Comparison of ENCODE assay signal across 16 cellular contexts in genomic region chr13:55106509-55106908, GRCh38.
A peak's percentile ranks its signal among the peaks of the same experiment; 100 is the strongest.
DNase-seq lines count a peak whose midpoint lies in the region; ATAC-seq and TF ChIP-seq lines count a peak whose summit lies in the region.
"Had no signal": no experiment of that assay in that cellular context is flagged by ENCODE, and none has a peak within 500 bp of the region (broad histone marks: within the 10 kb centered on the region; RNA-seq: fewer than 3 reads in every experiment).

No MANE protein-coding gene starts in this region.

- H4K20me1 ChIP-seq in GM23338 (replicated peaks; ENCODE audit: insufficient read depth): no peaks in the 10 kb centered on the region
- H4K20me1 ChIP-seq: BLaER1 treated with 17β-estradiol and CSF1 and Interleukin-3, amounts not matched to agents 10 nM and 100 nM had no signal

- H3K9me3 ChIP-seq in neuron (ENCODE audit: low read length): no peaks in the 10 kb centered on the region
- H3K9me3 ChIP-seq: BE2C; BLaER1 treated with 17β-estradiol and CSF1 and Interleukin-3, amounts not matched to agents 10 nM and 100 nM had no signal

- H3K36me3 ChIP-seq in GM23338 (ENCODE audit: insufficient read depth) (no peaks in the 10 kb centered on the region), neuron (ENCODE audit: insufficient read depth, low read length) (no peaks in the 10 kb centered on the region)
- H3K36me3 ChIP-seq: BE2C; BLaER1 treated with 17β-estradiol and CSF1 and Interleukin-3, amounts not matched to agents 10 nM and 100 nM had no signal

- H3K27ac ChIP-seq in GM23338 (ENCODE audit: low read depth): no peak overlapping the region
- H3K27ac ChIP-seq: BLaER1 treated with 17β-estradiol and CSF1 and Interleukin-3, amounts not matched to agents 10 nM and 100 nM; GM23248 had no signal

- H3K4me1 ChIP-seq in GM23338 (ENCODE audit: insufficient read depth) (no peaks in the 10 kb centered on the region), neuron (ENCODE audit: insufficient read depth, low read length) (no peaks in the 10 kb centered on the region)
- H3K4me1 ChIP-seq: BE2C; BLaER1 treated with 17β-estradiol and CSF1 and Interleukin-3, amounts not matched to agents 10 nM and 100 nM had no signal

- H3K27me3 ChIP-seq in GM23338 (ENCODE audit: insufficient read depth) (no peaks in the 10 kb centered on the region), neuron (ENCODE audit: insufficient read depth, low read length) (no peaks in the 10 kb centered on the region)
- H3K27me3 ChIP-seq: BE2C; BLaER1 treated with 17β-estradiol and CSF1 and Interleukin-3, amounts not matched to agents 10 nM and 100 nM had no signal

- ATAC-seq in GM23338 (no peak), GM21423 (IDR thresholded peaks at IDR 0.05; ENCODE audit: unreplicated experiment) (no peak)
- ATAC-seq: HCT116 had no signal

- no peak for DNase-seq in GM23338 (ENCODE audit: low spot score)
- peak; percentile 9 for DNase-seq in RPMI7951 (ENCODE audit: low read depth)
- no peak for DNase-seq in Ammon's horn (ENCODE audit: low spot score)
- no peak for DNase-seq in hippocampal formation (lab: John Stamatoyannopoulos, UW)
- DNase-seq: BE2C; CD4-positive, alpha-beta T cell; CD8-positive, alpha-beta memory T cell; DMS53; DMS79 treated with DMSO at 0.1 percent for 48 hours; GM23248; H9 had no signal

- H3K27me3 Mint-ChIP-seq in GM23338 (ENCODE audit: insufficient read depth, low read depth, poor library complexity): no peaks in the 10 kb centered on the region
- H3K27me3 Mint-ChIP-seq: CD4-positive, alpha-beta T cell; CD8-positive, alpha-beta memory T cell had no signal

- no peaks in the 10 kb centered on the region for H3K4me1 Mint-ChIP-seq in GM23338
- H3K4me1 Mint-ChIP-seq: CD14-positive monocyte; CD8-positive, alpha-beta memory T cell; H9 had no signal

- H3K4me2 ChIP-seq in GM23338: no peak overlapping the region
- H3K4me2 ChIP-seq: BLaER1 treated with 17β-estradiol and CSF1 and Interleukin-3, amounts not matched to agents 10 nM and 100 nM had no signal

- H2AFZ ChIP-seq in GM23338 (peak overlapping the region; percentile 40; the same call in 1 of the 2 replicates), neuron (ENCODE audit: low read depth, low read length) (peak overlapping the region; percentile 11)
- H2AFZ ChIP-seq: GM23248 had no signal

- H3K9me2 ChIP-seq in GM23338 (ENCODE audit: insufficient read depth): no peaks in the 10 kb centered on the region; the same call in 1 of the 2 replicates

- H3K36me3 Mint-ChIP-seq in GM23338 (ENCODE audit: low read depth): no peaks in the 10 kb centered on the region
- H3K36me3 Mint-ChIP-seq: CD14-positive monocyte; CD8-positive, alpha-beta memory T cell had no signal

- no peaks in the 10 kb centered on the region for H3K9me3 Mint-ChIP-seq in GM23338
- H3K9me3 Mint-ChIP-seq: H9 had no signal

- H3F3A ChIP-seq in GM23338 (replicated peaks; ENCODE audit: low read depth): no peaks in the 10 kb centered on the region

- no peak overlapping the region for H3K4me3 ChIP-seq in GM23338
- H3K4me3 ChIP-seq in neuron (ENCODE audit: low read length): no peak overlapping the region
- H3K4me3 ChIP-seq: BLaER1 treated with 17β-estradiol and CSF1 and Interleukin-3, amounts not matched to agents 10 nM and 100 nM; GM23248 had no signal

- TF ChIP-seq CTCF in GM23338 (conservative IDR thresholded peaks at IDR 0.05; ENCODE audit: low read depth in 2 of 2): no peak

- no peak overlapping the region for H3K4me3 Mint-ChIP-seq in GM23338
- H3K4me3 Mint-ChIP-seq: CD14-positive monocyte; CD4-positive, alpha-beta T cell; CD8-positive, alpha-beta memory T cell; H9 had no signal

- H3K79me2 ChIP-seq in GM23338 (replicated peaks; ENCODE audit: insufficient read depth): no peaks in the 10 kb centered on the region

- no peak overlapping the region for H3K27ac Mint-ChIP-seq in GM23338
- H3K27ac Mint-ChIP-seq: CD14-positive monocyte; CD4-positive, alpha-beta T cell; CD8-positive, alpha-beta memory T cell; H9 had no signal

TF ChIP-seq in GM23338, 12 proteins besides CTCF, POLR2A, EP300 and RAD21:
- TF ChIP-seq ZNF331 (CRISPR knock-in tag; IDR thresholded peaks at IDR 0.05; ENCODE audit: low read depth): no peak
- TF ChIP-seq ETS1 (IDR thresholded peaks at IDR 0.05): no peak
